Comparison of ENCODE assay signal across 8 cellular contexts in genomic region chr11:95924414-95924760, GRCh38.
DNase-seq lines count a peak whose midpoint lies in the region; ATAC-seq lines count a peak whose summit lies in the region.

No MANE protein-coding gene starts in this region.

- H3K27ac Mint-ChIP-seq in activated naive CD4-positive, alpha-beta T cell treated with anti-CD3 and anti-CD28 coated beads, Interleukin-2, amount 50 U/mL, for 24 hours: peak overlapping the region; percentile 99
- H3K27ac Mint-ChIP-seq in memory B cell: peak overlapping the region; percentile 93

- peaks cover 4% of the 10 kb centered on the region for H3K36me3 Mint-ChIP-seq in activated naive CD4-positive, alpha-beta T cell treated with anti-CD3 and anti-CD28 coated beads, Interleukin-2, amount 50 U/mL, for 24 hours
- peaks cover 4% of the 10 kb centered on the region for H3K36me3 Mint-ChIP-seq in memory B cell

- H3K4me3 Mint-ChIP-seq in activated naive CD4-positive, alpha-beta T cell treated with anti-CD3 and anti-CD28 coated beads, Interleukin-2, amount 50 U/mL, for 24 hours: peak overlapping the region; percentile 98
- peak overlapping the region; percentile 92 for H3K4me3 Mint-ChIP-seq in memory B cell

- peak; percentile 7 for ATAC-seq in memory B cell (ENCODE audit: low read depth)
- no peak for ATAC-seq in GM19463 (IDR thresholded peaks at IDR 0.05; ENCODE audit: unreplicated experiment)
- no peak for ATAC-seq in HG03565 (IDR thresholded peaks at IDR 0.05; ENCODE audit: unreplicated experiment)

- peaks cover 42% of the 10 kb centered on the region for H3K4me1 Mint-ChIP-seq in activated naive CD4-positive, alpha-beta T cell treated with anti-CD3 and anti-CD28 coated beads, Interleukin-2, amount 50 U/mL, for 24 hours
- peaks cover 20% of the 10 kb centered on the region for H3K4me1 Mint-ChIP-seq in memory B cell

- no peaks in the 10 kb centered on the region for H3K27me3 Mint-ChIP-seq in activated naive CD4-positive, alpha-beta T cell treated with anti-CD3 and anti-CD28 coated beads, Interleukin-2, amount 50 U/mL, for 24 hours
- peaks cover 2% of the 10 kb centered on the region for H3K27me3 Mint-ChIP-seq in memory B cell

- no peak for DNase-seq in activated naive CD4-positive, alpha-beta T cell (lab: John Stamatoyannopoulos, UW)
- DNase-seq in NCI-H2227 treated with DMSO at 0.1 percent for 48 hours (lab: John Stamatoyannopoulos, UW) (peak; percentile 39), memory B cell (ENCODE audit: low spot score in 2 of 2) (no peak), foreskin melanocyte (no peak)

- H3K9me3 Mint-ChIP-seq in activated naive CD4-positive, alpha-beta T cell treated with anti-CD3 and anti-CD28 coated beads, Interleukin-2, amount 50 U/mL, for 24 hours: no peaks in the 10 kb centered on the region
- H3K9me3 Mint-ChIP-seq in memory B cell: peaks cover 2% of the 10 kb centered on the region

- peak overlapping the region; percentile 99 for H3K27ac ChIP-seq in cingulate gyrus (ENCODE audit: low read depth, low read length)
